ENCODE assay signal across 25 cellular contexts in genomic region chr18:73879771-73880170, GRCh38.
DNase-seq lines count a peak whose midpoint lies in the region; ATAC-seq, FAIRE-seq and TF ChIP-seq lines count a peak whose summit lies in the region.
"Had no signal": no experiment of that assay in that cellular context is flagged by ENCODE, and none has a peak within 500 bp of the region (broad histone marks: within the 10 kb centered on the region; RNA-seq: fewer than 3 reads in every experiment).

No MANE protein-coding gene starts in this region.

- POLR2A ChIA-PET in CD8-positive, alpha-beta T cell (lab: Charles Lee), result no interaction called here

- peak; percentile 55 for DNase-seq in DMS53 treated with DMSO at 0.1 percent for 48 hours (lab: John Stamatoyannopoulos, UW; ENCODE audit: unreplicated experiment)
- DNase-seq in RCC 7860 (ENCODE audit: low spot score), result peak; percentile 5
- peak; percentile 10 for DNase-seq in dermis blood vessel endothelial cell
- no peak for DNase-seq in tibial artery
- no peak for DNase-seq in NCI-H1092 treated with DMSO at 0.1 percent for 48 hours (lab: John Stamatoyannopoulos, UW)
- DNase-seq in CD8-positive, alpha-beta T cell, result no peak
- DNase-seq: activated CD8-positive, alpha-beta T cell treated with anti-CD3 and anti-CD28 coated beads for 36 hours; activated naive CD4-positive, alpha-beta T cell treated with anti-CD3 and anti-CD28 coated beads, Interleukin-2, amount 50 U/mL, for 16 hours; activated T-cell treated with anti-CD3 and anti-CD28 coated beads, Interleukin-2, amount 50 U/mL, for 1 hour; CD8-positive, alpha-beta memory T cell; GOT3; NCI-H146; NCI-H774; SHP77 treated with DMSO at 0.1 percent for 48 hours; stimulated activated CD4-positive, alpha-beta T cell treated with anti-CD3 and anti-CD28 coated beads, Interleukin-12 subunit alpha, Interleukin-12 subunit beta, amount 100 ng/mL, for 4 hours; stimulated activated CD8-positive, alpha-beta memory T cell treated with anti-CD3 and anti-CD28 coated beads, Interleukin-4, amount 100 ng/mL, for 48 hours; T-helper 17 cell had no signal

- FAIRE-seq in RCC 7860 (lab: Jason Lieb, UNC), result no peak
- FAIRE-seq: HepG2 had no signal

- intact Hi-C loops in tibial artery (cut with DNase I; ENCODE audit: low total_unique reads), result no loop called here
- intact Hi-C loops in CD8-positive, alpha-beta T cell (cut with DNase I, micrococcal nuclease), result no loop called here

- CTCF ChIA-PET in CD8-positive, alpha-beta T cell (lab: Charles Lee), result no interaction called here

- H3K27ac Mint-ChIP-seq in CD8-positive, alpha-beta T cell, result no peak overlapping the region
- H3K27ac Mint-ChIP-seq: activated CD8-positive, alpha-beta T cell treated with anti-CD3 and anti-CD28 coated beads for 36 hours; CD8-positive, alpha-beta memory T cell; dendritic cell treated with granulocyte-macrophage colony-stimulating factor and Interleukin-4, amounts not matched to agents 40 ng/mL and 50 ng/mL, for 4 days; neural progenitor cell; T-helper 17 cell; WTC11 had no signal

- H3K4me1 ChIP-seq in mesodermal cell (ENCODE audit: control insufficient read depth, insufficient read depth, low read length, poor library complexity, severe bottlenecking) (peaks cover 13% of the 10 kb centered on the region), tibial artery (no peaks in the 10 kb centered on the region)
- H3K4me1 ChIP-seq in CD8-positive, alpha-beta T cell (ENCODE audit: insufficient read depth, low read length), result no peaks in the 10 kb centered on the region
- H3K4me1 ChIP-seq: neural progenitor cell, vagina had no signal

- TF ChIP-seq CTCF in tibial artery (IDR thresholded peaks at IDR 0.05), result no peak
- no peak for TF ChIP-seq CTCF in CD8-positive, alpha-beta T cell (IDR thresholded peaks at IDR 0.05)

- no CpG with 5 or more reads among the region's 2 CpGs for WGBS in mesodermal cell (ENCODE audit: insufficient coverage in 2 of 2), 2 experiments

- H3K27me3 Mint-ChIP-seq in CD8-positive, alpha-beta T cell (ENCODE audit: low read depth), result peaks cover 4% of the 10 kb centered on the region
- H3K27me3 Mint-ChIP-seq: activated CD8-positive, alpha-beta T cell treated with anti-CD3 and anti-CD28 coated beads for 36 hours; CD8-positive, alpha-beta memory T cell; dendritic cell treated with granulocyte-macrophage colony-stimulating factor and Interleukin-4, amounts not matched to agents 40 ng/mL and 50 ng/mL, for 4 days had no signal

- H3K4me1 Mint-ChIP-seq in CD8-positive, alpha-beta T cell (ENCODE audit: low read depth), result no peaks in the 10 kb centered on the region
- H3K4me1 Mint-ChIP-seq: CD8-positive, alpha-beta memory T cell; T-helper 17 cell; WTC11 had no signal

- no peak for ATAC-seq in GM21526 (IDR thresholded peaks at IDR 0.05; ENCODE audit: low FRiP score, unreplicated experiment)
- ATAC-seq in CD8-positive, alpha-beta T cell, result no peak
- ATAC-seq: activated CD8-positive, alpha-beta T cell treated with anti-CD3 and anti-CD28 coated beads for 36 hours; HepG2; left lobe of liver; T-helper 17 cell; WTC11 had no signal

- H3K27ac ChIP-seq in mesodermal cell (ENCODE audit: low read depth, low read length, severe bottlenecking) (peak overlapping the region; percentile 72), tibial artery (no peak overlapping the region)
- no peak overlapping the region for H3K27ac ChIP-seq in CD8-positive, alpha-beta T cell (ENCODE audit: low read depth, low read length)
- H3K27ac ChIP-seq: neural progenitor cell, vagina had no signal

- no peaks in the 10 kb centered on the region for H3K36me3 ChIP-seq in mesodermal cell (ENCODE audit: control insufficient read depth, insufficient read depth, low read length)
- H3K36me3 ChIP-seq in tibial artery, result no peaks in the 10 kb centered on the region
- no peaks in the 10 kb centered on the region for H3K36me3 ChIP-seq in CD8-positive, alpha-beta T cell (ENCODE audit: insufficient read depth, low read length)
- H3K36me3 ChIP-seq: neural progenitor cell, vagina had no signal

- no peaks in the 10 kb centered on the region for H3K9me3 Mint-ChIP-seq in CD8-positive, alpha-beta T cell
- H3K9me3 Mint-ChIP-seq: activated CD8-positive, alpha-beta T cell treated with anti-CD3 and anti-CD28 coated beads for 36 hours had no signal

- peaks cover 8% of the 10 kb centered on the region for H3K9me3 ChIP-seq in mesodermal cell (ENCODE audit: control insufficient read depth, low read length)
- no peaks in the 10 kb centered on the region for H3K9me3 ChIP-seq in tibial artery
- H3K9me3 ChIP-seq in CD8-positive, alpha-beta T cell (ENCODE audit: low read length), result no peaks in the 10 kb centered on the region
- H3K9me3 ChIP-seq: vagina had no signal

- no peaks in the 10 kb centered on the region for H3K27me3 ChIP-seq in tibial artery
- no peaks in the 10 kb centered on the region for H3K27me3 ChIP-seq in CD8-positive, alpha-beta T cell (ENCODE audit: insufficient read depth, low read length)
- H3K27me3 ChIP-seq: neural progenitor cell, vagina had no signal

- no peak overlapping the region for H3K4me3 Mint-ChIP-seq in CD8-positive, alpha-beta T cell
- H3K4me3 Mint-ChIP-seq: activated CD8-positive, alpha-beta T cell treated with anti-CD3 and anti-CD28 coated beads for 36 hours; CD8-positive, alpha-beta memory T cell; dendritic cell treated with granulocyte-macrophage colony-stimulating factor and Interleukin-4, amounts not matched to agents 40 ng/mL and 50 ng/mL, for 4 days; neural progenitor cell; T-helper 17 cell; WTC11 had no signal

- no peak overlapping the region for H3K4me3 ChIP-seq in mesodermal cell (ENCODE audit: extremely low read depth, insufficient read depth, low read length, poor library complexity, severe bottlenecking)
- H3K4me3 ChIP-seq in tibial artery, result no peak overlapping the region
- H3K4me3 ChIP-seq in CD8-positive, alpha-beta T cell (ENCODE audit: low read depth, low read length), result no peak overlapping the region
- H3K4me3 ChIP-seq: neural progenitor cell, vagina had no signal

- no peaks in the 10 kb centered on the region for H3K36me3 Mint-ChIP-seq in CD8-positive, alpha-beta T cell
- H3K36me3 Mint-ChIP-seq: CD8-positive, alpha-beta memory T cell; neural progenitor cell had no signal

Comparison
In these comparisons a context has a peak if more than half of its experiments do, and no peak if none do; other contexts are left out.
1. DNase-seq: peak in DMS53 treated with DMSO at 0.1 percent for 48 hours (single experiment), RCC 7860 (single experiment) and dermis blood vessel endothelial cell (single experiment); none in tibial artery (0 of 2), NCI-H1092 treated with DMSO at 0.1 percent for 48 hours (single experiment) and CD8-positive, alpha-beta T cell (0 of 7).